Comparison of ENCODE assay signal across 8 cellular contexts in the genomic region with DNA sequence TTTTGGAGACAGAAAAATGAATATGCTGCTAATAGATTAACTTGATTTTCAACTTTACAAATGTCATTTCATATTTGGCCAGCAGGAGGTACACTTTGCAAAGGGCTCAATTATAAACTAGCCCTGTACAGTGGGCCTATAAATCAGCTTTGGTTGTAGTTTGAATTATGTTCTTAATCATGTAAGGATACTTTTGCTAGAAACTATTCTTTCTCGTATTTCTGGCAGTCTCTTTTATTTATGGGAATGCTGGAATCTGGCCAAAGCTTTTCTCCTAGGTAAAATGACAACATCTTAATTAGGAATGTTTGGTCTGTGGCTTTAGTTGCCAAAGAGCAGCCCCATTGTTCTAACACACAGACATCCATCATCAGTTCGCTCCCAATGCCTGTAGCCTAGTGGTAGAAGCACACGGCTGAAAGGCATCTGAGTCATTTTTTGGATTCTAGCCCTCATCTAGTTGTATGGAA.
DNase-seq lines count a peak whose midpoint lies in the region; TF ChIP-seq lines count a peak whose summit lies in the region.

No MANE protein-coding gene starts in this region.

- H3K27ac Mint-ChIP-seq in MCF 10A (ENCODE audit: low read depth, unreplicated experiment) (no peak overlapping the region), type B pancreatic cell (no peak overlapping the region)

- no peaks in the 10 kb centered on the region for H3K36me3 Mint-ChIP-seq in MCF 10A (ENCODE audit: insufficient read depth, unreplicated experiment)
- H3K36me3 Mint-ChIP-seq in type B pancreatic cell: no peaks in the 10 kb centered on the region

- peaks cover 17% of the 10 kb centered on the region for H3K9me3 Mint-ChIP-seq in MCF 10A (ENCODE audit: unreplicated experiment)
- H3K9me3 Mint-ChIP-seq in type B pancreatic cell: no peaks in the 10 kb centered on the region

- CTCF ChIA-PET in MCF 10A (lab: Yijun Ruan, JAX): interaction anchor here (0.5 to 1.3 kb wide), 5 partner anchors 15 to 1233 kb away, joined by 3 to 5 read pairs (median 3); no protein-coding TSS in a partner anchor

- no TSS peak for BruUV-seq in MCF 10A (replicated peaks; lab: Mats Ljungman, UMichigan)

- H3K36me3 ChIP-seq in breast epithelium: no peaks in the 10 kb centered on the region
- H3K36me3 ChIP-seq in Peyer's patch: no peaks in the 10 kb centered on the region

- POLR2A ChIA-PET in MCF 10A (lab: Yijun Ruan, JAX): interaction anchor here (1.0 to 1.6 kb wide), 3 partner anchors 16 to 1345 kb away, joined by 3 to 5 read pairs (median 3); no protein-coding TSS in a partner anchor

- no peak overlapping the region for H3K4me3 Mint-ChIP-seq in MCF 10A (ENCODE audit: unreplicated experiment)
- H3K4me3 Mint-ChIP-seq in type B pancreatic cell: no peak overlapping the region

- TF ChIP-seq POLR2A in breast epithelium (IDR thresholded peaks at IDR 0.05) (no peak), Peyer's patch (IDR thresholded peaks at IDR 0.05) (no peak)

- DNase-seq in MCF 10A (ENCODE audit: unreplicated experiment) (peak; percentile 87), breast epithelium (ENCODE audit: low spot score in 2 of 2) (no peak), NOMO-1 treated with dmso at 0.1 percent for 144 hours (lab: John Stamatoyannopoulos, UW; ENCODE audit: unreplicated experiment) (peak; percentile 5), fibroblast of the conjunctiva (ENCODE audit: low read depth) (peak; percentile 23), type B pancreatic cell (ENCODE audit: extremely low spot score, unreplicated experiment) (no peak), epidermal melanocyte (ENCODE audit: insufficient read length, low spot score) (no peak), Peyer's patch (no peak), germinal center (ENCODE audit: low spot score) (no peak)

- H3K27me3 ChIP-seq in breast epithelium: no peaks in the 10 kb centered on the region
- no peaks in the 10 kb centered on the region for H3K27me3 ChIP-seq in Peyer's patch

- no peaks in the 10 kb centered on the region for H3K4me1 Mint-ChIP-seq in MCF 10A (ENCODE audit: insufficient read depth, unreplicated experiment)
- peaks cover 29% of the 10 kb centered on the region for H3K4me1 Mint-ChIP-seq in type B pancreatic cell (ENCODE audit: unreplicated experiment)

- H3K27me3 Mint-ChIP-seq in MCF 10A (ENCODE audit: insufficient read depth, unreplicated experiment) (no peaks in the 10 kb centered on the region), type B pancreatic cell (peaks cover 22% of the 10 kb centered on the region)

- H3K9me3 ChIP-seq in breast epithelium: no peaks in the 10 kb centered on the region
- H3K9me3 ChIP-seq in Peyer's patch: no peaks in the 10 kb centered on the region

- H3K4me1 ChIP-seq in breast epithelium (no peaks in the 10 kb centered on the region), Peyer's patch (no peaks in the 10 kb centered on the region)

- intact Hi-C loops in MCF 10A (cut with micrococcal nuclease) (no loop called here), breast epithelium (cut with DNase I; ENCODE audit: low total_unique reads) (loop anchor here (1.0 kb wide), 1 partner anchor 10 kb away; no protein-coding TSS in a partner anchor)

- H3K27ac ChIP-seq in breast epithelium: no peak overlapping the region
- no peak overlapping the region for H3K27ac ChIP-seq in Peyer's patch

- TF ChIP-seq CTCF in MCF 10A (IDR thresholded peaks at IDR 0.05; ENCODE audit: unreplicated experiment) (peak; percentile 47), breast epithelium (IDR thresholded peaks at IDR 0.05) (peak in 1 of 3 donors; percentile 42), type B pancreatic cell (conservative IDR thresholded peaks at IDR 0.05) (peak; percentile 80), Peyer's patch (IDR thresholded peaks at IDR 0.05) (no peak)

- H3K4me3 ChIP-seq in breast epithelium (no peak overlapping the region), Peyer's patch (no peak overlapping the region)

Comparison
In these comparisons a context has a peak if more than half of its experiments do, and no peak if none do; other contexts are left out.
1. DNase-seq: peak in MCF 10A (single experiment), NOMO-1 treated with dmso at 0.1 percent for 144 hours (single experiment) and fibroblast of the conjunctiva (single experiment); none in breast epithelium (0 of 2), type B pancreatic cell (single experiment), epidermal melanocyte (single experiment), Peyer's patch (0 of 3) and germinal center (single experiment).
2. CTCF ChIP-seq: peak in MCF 10A (single experiment) and type B pancreatic cell (single experiment); none in Peyer's patch (0 of 6).